Comparison of ENCODE assay signal across 3 cellular contexts in the genomic region with DNA sequence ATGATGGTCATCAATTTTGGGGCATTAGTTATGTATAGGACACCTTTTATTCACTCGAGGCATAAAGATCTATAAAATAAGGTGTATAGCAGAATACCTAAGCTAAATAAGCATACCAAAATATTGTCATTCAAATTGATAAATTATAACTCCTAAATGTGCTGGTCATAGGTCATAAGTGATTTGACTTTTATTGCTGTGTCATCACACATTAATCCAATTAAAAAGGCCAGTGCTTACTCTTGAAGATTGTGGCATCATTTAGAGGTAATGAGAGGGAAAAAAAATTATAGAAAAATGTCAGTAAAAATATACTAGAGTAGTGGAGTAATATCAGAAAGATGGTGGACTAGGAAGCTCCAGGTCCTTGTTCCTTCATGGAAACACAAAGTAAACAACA.
A peak's percentile ranks its signal among the peaks of the same experiment; 100 is the strongest.
TF ChIP-seq lines count a peak whose summit lies in the region.

No MANE protein-coding gene starts in this region.

TF ChIP-seq in HepG2, 621 proteins besides CTCF, POLR2A, EP300 and RAD21:
- TF ChIP-seq NFE2L2 (IDR thresholded peaks at IDR 0.05; ENCODE audit: low read length) (peak; percentile 46), MAFF (IDR thresholded peaks at IDR 0.05; ENCODE audit: low read depth, low read length) (peak; percentile 53), MAFK (conservative IDR thresholded peaks at IDR 0.05 in 1 of 2, IDR thresholded peaks at IDR 0.05 in 1 of 2; ENCODE audit: low read length in 2 of 2) (peak; percentile 60 to 71; a peak in 3 of 4 replicates), RARG (CRISPR knock-in tag; IDR thresholded peaks at IDR 0.05; ENCODE audit: low read depth) (no peak)

TF ChIP-seq in A549, 52 proteins besides CTCF, POLR2A, EP300 and RAD21:
- TF ChIP-seq MAFK (IDR thresholded peaks at IDR 0.05; ENCODE audit: partially characterized antibody): peak; percentile 48
- TF ChIP-seq, protein P1, sequence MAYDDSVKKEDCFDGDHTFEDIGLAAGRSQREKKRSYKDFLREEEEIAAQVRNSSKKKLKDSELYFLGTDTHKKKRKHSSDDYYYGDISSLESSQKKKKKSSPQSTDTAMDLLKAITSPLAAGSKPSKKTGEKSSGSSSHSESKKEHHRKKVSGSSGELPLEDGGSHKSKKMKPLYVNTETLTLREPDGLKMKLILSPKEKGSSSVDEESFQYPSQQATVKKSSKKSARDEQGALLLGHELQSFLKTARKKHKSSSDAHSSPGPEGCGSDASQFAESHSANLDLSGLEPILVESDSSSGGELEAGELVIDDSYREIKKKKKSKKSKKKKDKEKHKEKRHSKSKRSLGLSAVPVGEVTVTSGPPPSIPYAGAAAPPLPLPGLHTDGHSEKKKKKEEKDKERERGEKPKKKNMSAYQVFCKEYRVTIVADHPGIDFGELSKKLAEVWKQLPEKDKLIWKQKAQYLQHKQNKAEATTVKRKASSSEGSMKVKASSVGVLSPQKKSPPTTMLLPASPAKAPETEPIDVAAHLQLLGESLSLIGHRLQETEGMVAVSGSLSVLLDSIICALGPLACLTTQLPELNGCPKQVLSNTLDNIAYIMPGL (CRISPR knock-in tag; IDR thresholded peaks at IDR 0.05; ENCODE audit: borderline replicate concordance): no peak
- TF ChIP-seq ESRRA (IDR thresholded peaks at IDR 0.05; ENCODE audit: borderline replicate concordance, low read length): no peak
- TF ChIP-seq JUNB (IDR thresholded peaks at IDR 0.05): no peak
- no peak for TF ChIP-seq EHMT2 (IDR thresholded peaks at IDR 0.05; ENCODE audit: low read depth)
- no peak for TF ChIP-seq BHLHE40 (IDR thresholded peaks at IDR 0.05; ENCODE audit: low read depth, low read length)
TF ChIP-seq in A549: peak in this region for 1.

TF ChIP-seq in IMR-90, 13 proteins besides CTCF, POLR2A, EP300 and RAD21:
- TF ChIP-seq MAFK (IDR thresholded peaks at IDR 0.05; ENCODE audit: low read depth, low read length): 0 out of 2 replicates have a peak, but pooled peaks have one; percentile 11
- TF ChIP-seq, protein P2, sequence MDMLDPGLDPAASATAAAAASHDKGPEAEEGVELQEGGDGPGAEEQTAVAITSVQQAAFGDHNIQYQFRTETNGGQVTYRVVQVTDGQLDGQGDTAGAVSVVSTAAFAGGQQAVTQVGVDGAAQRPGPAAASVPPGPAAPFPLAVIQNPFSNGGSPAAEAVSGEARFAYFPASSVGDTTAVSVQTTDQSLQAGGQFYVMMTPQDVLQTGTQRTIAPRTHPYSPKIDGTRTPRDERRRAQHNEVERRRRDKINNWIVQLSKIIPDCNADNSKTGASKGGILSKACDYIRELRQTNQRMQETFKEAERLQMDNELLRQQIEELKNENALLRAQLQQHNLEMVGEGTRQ (IDR thresholded peaks at IDR 0.05; ENCODE audit: low read depth, low read length): no peak
